Comparison of ENCODE assay signal across 13 cellular contexts in genomic region chr12:24595652-24596235, GRCh38.
DNase-seq lines count a peak whose midpoint lies in the region; ATAC-seq, FAIRE-seq and TF ChIP-seq lines count a peak whose summit lies in the region.
"Had no signal": no experiment of that assay in that cellular context is flagged by ENCODE, and none has a peak within 500 bp of the region (broad histone marks: within the 10 kb centered on the region; RNA-seq: fewer than 3 reads in every experiment).

No MANE protein-coding gene starts in this region.

- no peaks in the 10 kb centered on the region for H3K79me2 ChIP-seq in K562 (ENCODE audit: control insufficient read depth, insufficient read depth, low read length)
- H3K79me2 ChIP-seq: parathyroid adenoma had no signal

- H3K4me2 ChIP-seq in K562 (ENCODE audit: insufficient read depth, low read length) = no peak overlapping the region
- H3K4me2 ChIP-seq in neuronal stem cell (ENCODE audit: insufficient read depth, low read length, poor library complexity, severe bottlenecking) = no peak overlapping the region

- H4K8ac ChIP-seq in neuronal stem cell (ENCODE audit: low read depth, low read length) = no peak overlapping the region

- in situ Hi-C loops in K562 (cut with MboI) = loop anchor here (10.0 kb wide), 1 partner anchor 179 kb away; no protein-coding TSS in a partner anchor

- intact Hi-C loops in K562 (cut with micrococcal nuclease) = loop anchor here (5.0 kb wide), 1 partner anchor 583 kb away; no protein-coding TSS in a partner anchor
- intact Hi-C loops in posterior cingulate gyrus (cut with DNase I) = loop anchor here (10.0 kb wide), 2 partner anchors 491 to 1391 kb away; no protein-coding TSS in a partner anchor

- CTCF ChIA-PET in K562 (lab: Yijun Ruan, JAX; ENCODE audit: low intra/inter-chr PET ratio) = no interaction called here

- H3K18ac ChIP-seq in neuronal stem cell (ENCODE audit: low read length) = no peak overlapping the region

- no peak overlapping the region for H2AK5ac ChIP-seq in neuronal stem cell (ENCODE audit: low read depth, low read length)

- H4K91ac ChIP-seq in neuronal stem cell (ENCODE audit: low read depth, low read length, poor library complexity) = no peak overlapping the region

- no peaks in the 10 kb centered on the region for H4K20me1 ChIP-seq in K562 (replicated peaks; ENCODE audit: control insufficient read depth, insufficient read depth, low read length)

- no TSS peak for BruUV-seq in K562 (replicated peaks; lab: Mats Ljungman, UMichigan)

- no peaks in the 10 kb centered on the region for H3K79me1 ChIP-seq in neuronal stem cell (ENCODE audit: low read depth, low read length)

- peak; percentile 61; the same call in 1 of the 3 replicates for ATAC-seq in K562
- ATAC-seq in HG03457 (IDR thresholded peaks at IDR 0.05; ENCODE audit: unreplicated experiment) = no peak
- ATAC-seq: activated T-cell treated with anti-CD3 and anti-CD28 coated beads, Interleukin-2, amount 50 U/mL, for 4 hours had no signal

- DNase-seq in GM12865 (ENCODE audit: low read depth) = no peak
- peak; percentile 20 for DNase-seq in LHCN-M2 (ENCODE audit: low read depth)
- DNase-seq in K562 (ENCODE audit: extremely low read depth in 1 of 4, low spot score in 3 of 4) = peak in 3 of 4 experiments; percentile 5 to 22 (median 16)
- no peak for DNase-seq in mesothelial cell of epicardium (ENCODE audit: low spot score in 2 of 2, unreplicated experiment in 2 of 2)
- no peak for DNase-seq in NCI-H1105 (lab: John Stamatoyannopoulos, UW)
- no peak for DNase-seq in neuronal stem cell (ENCODE audit: low spot score)
- DNase-seq in posterior cingulate gyrus = no peak
- DNase-seq: activated T-cell treated with anti-CD3 and anti-CD28 coated beads, Interleukin-2, amount 50 U/mL, for 4 hours; NCI-H1694 treated with DMSO at 0.1 percent for 48 hours had no signal

- POLR2A ChIA-PET in K562 (lab: Yijun Ruan, JAX) = no interaction called here

- WGBS in K562 (ENCODE audit: insufficient coverage, low coverage, missing lambda C conversion rate) = 0% methylated on average over 3 of the region's 3 CpGs
- WGBS in neuronal stem cell (ENCODE audit: extremely low coverage in 2 of 2, insufficient read length in 2 of 2, insufficient replicate concordance in 1 of 2), 2 donors = no CpG with 5 or more reads among the region's 3 CpGs

- H3K9me3 ChIP-seq in K562 (replicated peaks; ENCODE audit: control insufficient read depth, insufficient read depth, low read depth, low read length) (no peaks in the 10 kb centered on the region), neuronal stem cell (replicated peaks in 1 of 2; ENCODE audit: control insufficient read depth in 2 of 2, insufficient read depth in 1 of 2, low read depth in 1 of 2, low read length in 2 of 2) (no peaks in the 10 kb centered on the region)
- H3K9me3 ChIP-seq: SJSA1 had no signal

- peak; percentile 10 for TF ChIP-seq CTCF in GM12865 (IDR thresholded peaks at IDR 0.05; ENCODE audit: insufficient read depth, low read depth, low read length, missing control alignments)
- peak; percentile 27 to 51 (median 35); a peak in 2 of 6 replicates for TF ChIP-seq CTCF in K562 (IDR thresholded peaks at IDR 0.05 in 2 of 3, conservative IDR thresholded peaks at IDR 0.05 in 1 of 3; ENCODE audit: insufficient read depth in 2 of 3, low read depth in 1 of 3, low read length in 3 of 3)
- TF ChIP-seq CTCF in mesothelial cell of epicardium (IDR thresholded peaks at IDR 0.05; ENCODE audit: unreplicated experiment) = peak; percentile 82

- no peak overlapping the region for H3K23ac ChIP-seq in neuronal stem cell (ENCODE audit: low read depth, low read length, poor library complexity)

- H3K9me3 Mint-ChIP-seq in mesothelial cell of epicardium = no peaks in the 10 kb centered on the region
- H3K9me3 Mint-ChIP-seq: activated T-cell treated with anti-CD3 and anti-CD28 coated beads, Interleukin-2, amount 50 U/mL, for 4 hours; dendritic cell treated with granulocyte-macrophage colony-stimulating factor and Interleukin-4, amounts not matched to agents 40 ng/mL and 50 ng/mL, for 4 days had no signal

- H3K36me3 Mint-ChIP-seq in mesothelial cell of epicardium = no peaks in the 10 kb centered on the region

- FAIRE-seq in K562 (lab: Jason Lieb, UNC) = no peak

- H3K27me3 Mint-ChIP-seq in mesothelial cell of epicardium (ENCODE audit: low read depth) = peaks cover 3% of the 10 kb centered on the region

- no peak overlapping the region for H2BK120ac ChIP-seq in neuronal stem cell (ENCODE audit: low read depth, low read length)

- no peak overlapping the region for H2BK5ac ChIP-seq in neuronal stem cell (ENCODE audit: low read length)

- H3K4me1 Mint-ChIP-seq in mesothelial cell of epicardium = peaks cover under 1% of the 10 kb centered on the region

- H3K14ac ChIP-seq in neuronal stem cell (ENCODE audit: low read length) = no peak overlapping the region

- no peaks in the 10 kb centered on the region for H3K9me1 ChIP-seq in K562 (ENCODE audit: control insufficient read depth, insufficient read depth, low read length)

- H3K27ac Mint-ChIP-seq in mesothelial cell of epicardium = no peak overlapping the region
- H3K27ac Mint-ChIP-seq: dendritic cell treated with granulocyte-macrophage colony-stimulating factor and Interleukin-4, amounts not matched to agents 40 ng/mL and 50 ng/mL, for 4 days had no signal

- H3K36me3 ChIP-seq in K562 (ENCODE audit: control insufficient read depth, insufficient read depth, low read length) = no peaks in the 10 kb centered on the region
- H3K36me3 ChIP-seq in neuronal stem cell (replicated peaks in 1 of 2; ENCODE audit: control insufficient read depth in 2 of 2, insufficient read depth in 2 of 2, low read length in 2 of 2) = no peaks in the 10 kb centered on the region
- H3K36me3 ChIP-seq: SJSA1 had no signal

- no peak for TF ChIP-seq RAD21 in K562 (CRISPR knock-in tag; conservative IDR thresholded peaks at IDR 0.05 in 1 of 2, IDR thresholded peaks at IDR 0.05 in 1 of 2)

- no peak overlapping the region for H2AFZ ChIP-seq in K562 (ENCODE audit: low read depth, low read length)
- H2AFZ ChIP-seq in neuronal stem cell (ENCODE audit: low read length) = no peak overlapping the region
- H2AFZ ChIP-seq: parathyroid adenoma had no signal

- H3K4me3 Mint-ChIP-seq in mesothelial cell of epicardium = no peak overlapping the region
- H3K4me3 Mint-ChIP-seq: activated T-cell treated with anti-CD3 and anti-CD28 coated beads, Interleukin-2, amount 50 U/mL, for 4 hours; dendritic cell treated with granulocyte-macrophage colony-stimulating factor and Interleukin-4, amounts not matched to agents 40 ng/mL and 50 ng/mL, for 4 days had no signal

- H3K4me3 ChIP-seq in GM12865 (ENCODE audit: low read depth, low read length) (no peak overlapping the region), K562 (no peak overlapping the region), neuronal stem cell (ENCODE audit: low read length in 2 of 2) (no peak overlapping the region)
- H3K4me3 ChIP-seq: SJSA1 had no signal

- H3K27ac ChIP-seq in K562 (ENCODE audit: extremely low read depth, low read depth, low read length) (no peak overlapping the region), neuronal stem cell (replicated peaks; ENCODE audit: low read length) (no peak overlapping the region)
- H3K27ac ChIP-seq: parathyroid adenoma, SJSA1 had no signal

- TF ChIP-seq POLR2A in K562 (conservative IDR thresholded peaks at IDR 0.05) = no peak

- no peak overlapping the region for H2BK15ac ChIP-seq in neuronal stem cell (ENCODE audit: low read length)

- no peak overlapping the region for H3K4ac ChIP-seq in neuronal stem cell (ENCODE audit: low read length)

- H3K9ac ChIP-seq in K562 (ENCODE audit: insufficient read depth in 1 of 2, low read depth in 2 of 2, low read length in 2 of 2) = no peak overlapping the region
- H3K9ac ChIP-seq in neuronal stem cell (ENCODE audit: low read depth, low read length, poor library complexity) = no peak overlapping the region
- H3K9ac ChIP-seq: parathyroid adenoma had no signal

- no peaks in the 10 kb centered on the region for H3K27me3 ChIP-seq in K562 (ENCODE audit: control insufficient read depth in 2 of 2, insufficient read depth in 2 of 2, low read length in 2 of 2)
- H3K27me3 ChIP-seq in neuronal stem cell (ENCODE audit: control insufficient read depth in 3 of 3, insufficient read depth in 3 of 3, low read depth in 1 of 3, low read length in 3 of 3) = no peaks in the 10 kb centered on the region
- H3K27me3 ChIP-seq: SJSA1 had no signal

- H2BK12ac ChIP-seq in neuronal stem cell (ENCODE audit: low read length) = no peak overlapping the region

- no peak for TF ChIP-seq EP300 in K562 (IDR thresholded peaks at IDR 0.05; ENCODE audit: low read length)

- no peaks in the 10 kb centered on the region for H3K4me1 ChIP-seq in K562 (replicated peaks in 1 of 2; ENCODE audit: control insufficient read depth in 2 of 2, insufficient read depth in 2 of 2, low read length in 2 of 2)
- H3K4me1 ChIP-seq in neuronal stem cell (ENCODE audit: control insufficient read depth in 2 of 2, insufficient read depth in 1 of 2, low read depth in 1 of 2, low read length in 2 of 2) = no peaks in the 10 kb centered on the region
- H3K4me1 ChIP-seq: parathyroid adenoma had no signal

TF ChIP-seq in K562, 482 proteins besides CTCF, POLR2A, EP300 and RAD21 (continues in another document):
- TF ChIP-seq ZNF639 (CRISPR knock-in tag; conservative IDR thresholded peaks at IDR 0.05 in 1 of 2, IDR thresholded peaks at IDR 0.05 in 1 of 2) (no peak), HMBOX1 (IDR thresholded peaks at IDR 0.05) (no peak), JUNB (CRISPR knock-in tag; conservative IDR thresholded peaks at IDR 0.05) (no peak), KLF6 (CRISPR knock-in tag; IDR thresholded peaks at IDR 0.05; ENCODE audit: borderline replicate concordance) (no peak), CEBPG (CRISPR knock-in tag; IDR thresholded peaks at IDR 0.05) (no peak), CEBPG (tag; conservative IDR thresholded peaks at IDR 0.05 in 1 of 2, IDR thresholded peaks at IDR 0.05 in 1 of 2) (no peak)

Comparison
In these comparisons a context has a peak if more than half of its experiments do, and no peak if none do; other contexts are left out.
1. DNase-seq: peak in LHCN-M2 (single experiment) and K562 (3 of 4); none in GM12865 (single experiment), mesothelial cell of epicardium (0 of 2), NCI-H1105 (single experiment), neuronal stem cell (single experiment) and posterior cingulate gyrus (0 of 10).
2. CTCF ChIP-seq: peak in every context shown above with its lines; median percentile 82 in mesothelial cell of epicardium; 35 in K562; 10 in GM12865.